10 cellular contexts compared by ENCODE assay signal in genomic region chr9:133954862-133955529, GRCh38. TPM values are rescaled to one million over a fixed set of nuclear protein-coding genes. Genes with fewer than 3 reads are reported as not detected.
DNase-seq lines count a peak whose midpoint lies in the region; ATAC-seq, FAIRE-seq and TF ChIP-seq lines count a peak whose summit lies in the region.
"Had no signal": no experiment of that assay in that cellular context is flagged by ENCODE, and none has a peak within 500 bp of the region (broad histone marks: within the 10 kb centered on the region; RNA-seq: fewer than 3 reads in every experiment).

No MANE protein-coding gene starts in this region.

- no peak overlapping the region for H3K9ac ChIP-seq in kidney (ENCODE audit: low read length in 2 of 2)

- no peak overlapping the region for H3K27ac ChIP-seq in kidney (ENCODE audit: low read depth in 2 of 2, low read length in 2 of 2)

- no peak for FAIRE-seq in kidney (lab: Jason Lieb, UNC)

- TF ChIP-seq CTCF in kidney (IDR thresholded peaks at IDR 0.05; ENCODE audit: borderline replicate concordance, extremely low read depth, insufficient read depth) (no peak), omental fat pad (IDR thresholded peaks at IDR 0.05) (no peak)

- H3K4me3 ChIP-seq in kidney (ENCODE audit: low read length in 2 of 2): no peak overlapping the region

- H3K36me3 ChIP-seq in kidney (ENCODE audit: control insufficient read depth in 1 of 2, insufficient read depth in 2 of 2, low read length in 2 of 2): no peaks in the 10 kb centered on the region

- H3K9me3 ChIP-seq in kidney (ENCODE audit: control insufficient read depth in 1 of 2, low read length in 2 of 2): no peaks in the 10 kb centered on the region
- H3K9me3 ChIP-seq: BE2C had no signal

- peaks cover 18 to 50% of the 10 kb centered on the region in 2 donors for H3K4me1 ChIP-seq in kidney (ENCODE audit: control insufficient read depth in 1 of 2, insufficient read depth in 1 of 2, low read depth in 1 of 2, low read length in 2 of 2)

- intact Hi-C loops in kidney (cut with DNase I): no loop called here

- DNase-seq in stimulated activated CD4-positive, alpha-beta T cell treated with anti-CD3 and anti-CD28 coated beads, Interleukin-12 subunit alpha, Interleukin-12 subunit beta, amount 100 ng/mL, for 4 hours: peak; percentile 18
- DNase-seq in stimulated activated CD4-positive, alpha-beta T cell treated with anti-CD3 and anti-CD28 coated beads, Interleukin-4, amount 100 ng/mL, for 24 hours: no peak
- DNase-seq in activated CD4-positive, alpha-beta T cell treated with anti-CD3 and anti-CD28 coated beads, Interleukin-2, amount 50 U/mL, for 1 hour: peak; percentile 6
- peak; percentile 56 for DNase-seq in kidney
- DNase-seq in DMS153 (lab: John Stamatoyannopoulos, UW): no peak
- no peak for DNase-seq in NCI-H446 (lab: John Stamatoyannopoulos, UW)
- no peak for DNase-seq in LoVo (ENCODE audit: low spot score)
- no peak for DNase-seq in omental fat pad (ENCODE audit: low spot score)
- DNase-seq: NCI-H524 treated with DMSO at 0.1 percent for 48 hours had no signal

- no peak for ATAC-seq in omental fat pad (ENCODE audit: low FRiP score)

RNA-seq across cellular contexts. Expression of gene VAV2, which starts 37.1 kb away (rescaled TPM):
- total RNA-seq in kidney (47.1 TPM), omental fat pad (10 to 100 TPM in 1 of 4 donors, 1 to 10 TPM in 3; 4.0 to 10.9 (median 6.2) TPM)
- polyA plus RNA-seq in kidney (ENCODE audit: insufficient read depth, low read depth, low replicate concordance): 22.3 TPM

Comparison
In these comparisons a context has a peak if more than half of its experiments do, and no peak if none do; other contexts are left out.
1. DNase-seq: peak in stimulated activated CD4-positive, alpha-beta T cell treated with anti-CD3 and anti-CD28 coated beads, Interleukin-12 subunit alpha, Interleukin-12 subunit beta, amount 100 ng/mL, for 4 hours (single experiment), activated CD4-positive, alpha-beta T cell treated with anti-CD3 and anti-CD28 coated beads, Interleukin-2, amount 50 U/mL, for 1 hour (single experiment) and kidney (single experiment); none in stimulated activated CD4-positive, alpha-beta T cell treated with anti-CD3 and anti-CD28 coated beads, Interleukin-4, amount 100 ng/mL, for 24 hours (single experiment), DMS153 (single experiment), NCI-H446 (0 of 2), LoVo (single experiment) and omental fat pad (single experiment).